ENCODE assay signal across 8 cellular contexts in genomic region chr19:10251792-10252694, GRCh38. TPM values are rescaled to one million over a fixed set of nuclear protein-coding genes. Genes with fewer than 3 reads are reported as not detected.
A peak's percentile ranks its signal among the peaks of the same experiment; 100 is the strongest.
DNase-seq lines count a peak whose midpoint lies in the region; ATAC-seq and TF ChIP-seq lines count a peak whose summit lies in the region.

MRPL4 (plus strand) TSS chr19:10252214; CDS start chr19:10252254, 40 bp downstream.

- no peaks in the 10 kb centered on the region for H3K27me3 ChIP-seq in Panc1 (ENCODE audit: control insufficient read depth, insufficient read depth, low read length)
- no peaks in the 10 kb centered on the region for H3K27me3 ChIP-seq in esophagus (ENCODE audit: control insufficient read depth in 1 of 2, insufficient read depth in 2 of 2, low read length in 2 of 2)
- no peaks in the 10 kb centered on the region for H3K27me3 ChIP-seq in muscle layer of colon (ENCODE audit: control insufficient read depth in 1 of 2, insufficient read depth in 2 of 2, low read length in 2 of 2)

- peak within 1 kb of the TSS; percentile 84 for H3K27ac ChIP-seq in Panc1 (ENCODE audit: low read length)
- peak within 1 kb of the TSS; percentile 73 to 92 for H3K27ac ChIP-seq in esophagus (ENCODE audit: low read depth in 2 of 2, low read length in 1 of 2)
- H3K27ac ChIP-seq in muscle layer of colon (ENCODE audit: low read depth, low read length) = peak within 1 kb of the TSS; percentile 80

- peaks cover 10% of the 10 kb centered on the region for H3K4me1 Mint-ChIP-seq in activated T-cell treated with anti-CD3 and anti-CD28 coated beads, Interleukin-2, amount 50 U/mL, for 4 hours (ENCODE audit: low read depth)

- no peaks in the 10 kb centered on the region for H3K9me3 Mint-ChIP-seq in activated T-cell treated with anti-CD3 and anti-CD28 coated beads, Interleukin-2, amount 50 U/mL, for 4 hours

- WGBS in esophagus, 2 donors = 0 to 1% methylated on average over 76 to 77 of the region's 77 CpGs

- peaks cover 5% of the 10 kb centered on the region; the same call in 1 of the 2 replicates for H3K36me3 ChIP-seq in Panc1 (ENCODE audit: control insufficient read depth, insufficient read depth, low read length)
- peaks cover 9 to 17% of the 10 kb centered on the region in 2 donors for H3K36me3 ChIP-seq in esophagus (ENCODE audit: control insufficient read depth in 2 of 2, insufficient read depth in 2 of 2, low read length in 1 of 2)
- peaks cover 23% of the 10 kb centered on the region for H3K36me3 ChIP-seq in muscle layer of colon (ENCODE audit: insufficient read depth, low read length)

- in situ Hi-C loops in Panc1 (cut with HindIII; ENCODE audit: low pct_unique_long_range_greater_than_20kb, low sequenced_read_pairs) = no loop called here

- no peaks in the 10 kb centered on the region for H3K27me3 Mint-ChIP-seq in activated T-cell treated with anti-CD3 and anti-CD28 coated beads, Interleukin-2, amount 50 U/mL, for 4 hours (ENCODE audit: low read depth)

- H3K4me1 ChIP-seq in Panc1 (ENCODE audit: control insufficient read depth, insufficient read depth, low read length) (no peaks in the 10 kb centered on the region), esophagus (ENCODE audit: control insufficient read depth in 2 of 2, insufficient read depth in 2 of 2, low read length in 1 of 2) (no peaks in the 10 kb centered on the region), muscle layer of colon (ENCODE audit: insufficient read depth, low read length) (peaks cover 11% of the 10 kb centered on the region)

- POLR2A ChIA-PET in Panc1 (lab: Charles Lee) = interaction anchor here (0.6 kb wide), 2 partner anchors 147 to 163 kb away, joined by 5 to 9 read pairs; no protein-coding TSS in a partner anchor

- CTCF ChIA-PET in Panc1 (lab: Charles Lee) = no interaction called here

- BruUV-seq in Panc1 (replicated peaks; lab: Mats Ljungman, UMichigan) = TSS peak; percentile 82

- H3K4me3 Mint-ChIP-seq in activated T-cell treated with anti-CD3 and anti-CD28 coated beads, Interleukin-2, amount 50 U/mL, for 4 hours = peak within 1 kb of the TSS; percentile 96

- peak within 1 kb of the TSS; percentile 79 to 83 for H3K4me3 ChIP-seq in Panc1 (ENCODE audit: low read depth in 2 of 2, low read length in 2 of 2)
- H3K4me3 ChIP-seq in esophagus (ENCODE audit: low read depth in 1 of 2, low read length in 2 of 2) = peak within 1 kb of the TSS; percentile 87 to 89
- H3K4me3 ChIP-seq in muscle layer of colon (ENCODE audit: low read depth in 1 of 2, low read length in 2 of 2) = peak within 1 kb of the TSS; percentile 88 to 94

- peak within 1 kb of the TSS; percentile 81 for H3K9ac ChIP-seq in muscle layer of colon (ENCODE audit: low read length)

- DNase-seq in DMS53 (lab: John Stamatoyannopoulos, UW) (peak; percentile 98), KG1 (lab: John Stamatoyannopoulos, UW) (peak; percentile 97), Panc1 (ENCODE audit: low read depth, low spot score) (peak; percentile 90)
- peak; percentile 91 for DNase-seq in activated T-cell treated with anti-CD3 and anti-CD28 coated beads, Interleukin-2, amount 50 U/mL, for 4 hours
- DNase-seq in stimulated activated CD8-positive, alpha-beta memory T cell treated with anti-CD3 and anti-CD28 coated beads, Interleukin-7, amount 100 ng/mL, for 24 hours (ENCODE audit: low read depth) = peak; percentile 94

- intact Hi-C loops in Panc1 (cut with micrococcal nuclease; ENCODE audit: unreplicated experiment) = loop anchor here (5.0 kb wide), 1 partner anchor 130 kb away; no protein-coding TSS in a partner anchor

- no peaks in the 10 kb centered on the region for H3K9me3 ChIP-seq in Panc1 (ENCODE audit: control insufficient read depth, insufficient read depth, low read depth, low read length)
- no peaks in the 10 kb centered on the region for H3K9me3 ChIP-seq in esophagus (ENCODE audit: control insufficient read depth in 2 of 2, insufficient read depth in 1 of 2, low read depth in 1 of 2, low read length in 1 of 2)
- H3K9me3 ChIP-seq in muscle layer of colon (ENCODE audit: low read length) = no peaks in the 10 kb centered on the region

- peak; percentile 76 for ATAC-seq in GM21723 (IDR thresholded peaks at IDR 0.05; ENCODE audit: unreplicated experiment)
- ATAC-seq in Panc1 = peak; percentile 99
- ATAC-seq in activated T-cell treated with anti-CD3 and anti-CD28 coated beads, Interleukin-2, amount 50 U/mL, for 4 hours = peak; percentile 97

- peaks cover 21% of the 10 kb centered on the region for H3K36me3 Mint-ChIP-seq in activated T-cell treated with anti-CD3 and anti-CD28 coated beads, Interleukin-2, amount 50 U/mL, for 4 hours (ENCODE audit: insufficient read depth)

- no peak for TF ChIP-seq CTCF in Panc1 (IDR thresholded peaks at IDR 0.05)

RNA-seq across cellular contexts. Expression of gene MRPL4, which starts in this region (rescaled TPM):
- total RNA-seq in Panc1 (2021; ENCODE audit: unreplicated experiment) = 62.8 TPM
- polyA plus RNA-seq in Panc1 (2012; ENCODE audit: insufficient read length) = 86.5 TPM
- 100 to 1,000 TPM; 213 to 268 (median 239) TPM for total RNA-seq in activated T-cell treated with anti-CD3 and anti-CD28 coated beads, Interleukin-2, amount 50 U/mL, for 4 hours
- polyA plus RNA-seq in esophagus = 10 to 100 TPM; 25.7 to 71.6 TPM

Comparison
In these comparisons a context has a peak if more than half of its experiments do, and no peak if none do; other contexts are left out.
1. Peak in every context shown above with its lines: DNase-seq, ATAC-seq, H3K4me3 ChIP-seq and H3K27ac ChIP-seq.